1 cellular context compared by ENCODE assay signal in the genomic region with DNA sequence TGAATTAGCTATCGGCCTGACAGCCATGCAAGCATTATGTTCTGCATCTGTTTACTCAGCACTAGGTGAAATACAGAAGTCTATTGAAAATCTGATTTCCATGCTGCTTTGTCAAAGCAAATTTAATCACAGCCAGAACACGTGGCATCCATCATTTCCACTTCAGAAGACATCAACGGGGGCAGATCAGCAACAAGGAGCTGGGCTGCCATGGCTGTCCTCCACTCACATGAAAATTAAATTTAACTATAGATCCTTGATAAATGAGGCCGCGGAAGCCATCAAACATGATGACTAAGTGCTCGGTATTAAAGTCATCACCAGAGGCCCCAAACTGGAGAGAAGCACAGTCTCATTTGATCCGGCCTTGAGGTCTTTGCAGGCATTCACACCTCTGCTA.
TF ChIP-seq lines count a peak whose summit lies in the region.

No MANE protein-coding gene starts in this region.

TF ChIP-seq in SK-N-SH, 30 proteins besides CTCF, POLR2A, EP300 and RAD21 (continued from another document):
- peak; percentile 36; the same call in 1 of the 2 replicates for TF ChIP-seq TCF12 (IDR thresholded peaks at IDR 0.05)
- TF ChIP-seq GABPA (IDR thresholded peaks at IDR 0.05; ENCODE audit: low read depth), result no peak
- TF ChIP-seq POLR2AphosphoS5 (IDR thresholded peaks at IDR 0.05; ENCODE audit: low read depth, low read length), result no peak
- no peak for TF ChIP-seq RFX5 (IDR thresholded peaks at IDR 0.05; ENCODE audit: low read length)
- peak; percentile 39; the same call in 1 of the 2 replicates for TF ChIP-seq TEAD4 (IDR thresholded peaks at IDR 0.05; ENCODE audit: borderline replicate concordance, insufficient read depth)
- TF ChIP-seq EZH2phosphoT487 (IDR thresholded peaks at IDR 0.05; ENCODE audit: borderline replicate concordance, low read depth), result no peak
- TF ChIP-seq, protein P1, sequence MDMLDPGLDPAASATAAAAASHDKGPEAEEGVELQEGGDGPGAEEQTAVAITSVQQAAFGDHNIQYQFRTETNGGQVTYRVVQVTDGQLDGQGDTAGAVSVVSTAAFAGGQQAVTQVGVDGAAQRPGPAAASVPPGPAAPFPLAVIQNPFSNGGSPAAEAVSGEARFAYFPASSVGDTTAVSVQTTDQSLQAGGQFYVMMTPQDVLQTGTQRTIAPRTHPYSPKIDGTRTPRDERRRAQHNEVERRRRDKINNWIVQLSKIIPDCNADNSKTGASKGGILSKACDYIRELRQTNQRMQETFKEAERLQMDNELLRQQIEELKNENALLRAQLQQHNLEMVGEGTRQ (IDR thresholded peaks at IDR 0.05; ENCODE audit: borderline replicate concordance, low read depth, low read length), result no peak
- peak; percentile 52; the same call in 1 of the 2 replicates for TF ChIP-seq RCOR1 (IDR thresholded peaks at IDR 0.05; ENCODE audit: low read length)
- TF ChIP-seq, protein P2, sequence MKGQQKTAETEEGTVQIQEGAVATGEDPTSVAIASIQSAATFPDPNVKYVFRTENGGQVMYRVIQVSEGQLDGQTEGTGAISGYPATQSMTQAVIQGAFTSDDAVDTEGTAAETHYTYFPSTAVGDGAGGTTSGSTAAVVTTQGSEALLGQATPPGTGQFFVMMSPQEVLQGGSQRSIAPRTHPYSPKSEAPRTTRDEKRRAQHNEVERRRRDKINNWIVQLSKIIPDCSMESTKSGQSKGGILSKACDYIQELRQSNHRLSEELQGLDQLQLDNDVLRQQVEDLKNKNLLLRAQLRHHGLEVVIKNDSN (IDR thresholded peaks at IDR 0.05; ENCODE audit: borderline replicate concordance, low read depth), result no peak
- TF ChIP-seq FOXM1 (IDR thresholded peaks at IDR 0.05; ENCODE audit: low read depth), result no peak
- TF ChIP-seq, protein P3, sequence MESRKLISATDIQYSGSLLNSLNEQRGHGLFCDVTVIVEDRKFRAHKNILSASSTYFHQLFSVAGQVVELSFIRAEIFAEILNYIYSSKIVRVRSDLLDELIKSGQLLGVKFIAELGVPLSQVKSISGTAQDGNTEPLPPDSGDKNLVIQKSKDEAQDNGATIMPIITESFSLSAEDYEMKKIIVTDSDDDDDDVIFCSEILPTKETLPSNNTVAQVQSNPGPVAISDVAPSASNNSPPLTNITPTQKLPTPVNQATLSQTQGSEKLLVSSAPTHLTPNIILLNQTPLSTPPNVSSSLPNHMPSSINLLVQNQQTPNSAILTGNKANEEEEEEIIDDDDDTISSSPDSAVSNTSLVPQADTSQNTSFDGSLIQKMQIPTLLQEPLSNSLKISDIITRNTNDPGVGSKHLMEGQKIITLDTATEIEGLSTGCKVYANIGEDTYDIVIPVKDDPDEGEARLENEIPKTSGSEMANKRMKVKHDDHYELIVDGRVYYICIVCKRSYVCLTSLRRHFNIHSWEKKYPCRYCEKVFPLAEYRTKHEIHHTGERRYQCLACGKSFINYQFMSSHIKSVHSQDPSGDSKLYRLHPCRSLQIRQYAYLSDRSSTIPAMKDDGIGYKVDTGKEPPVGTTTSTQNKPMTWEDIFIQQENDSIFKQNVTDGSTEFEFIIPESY (IDR thresholded peaks at IDR 0.05; ENCODE audit: borderline replicate concordance, low read depth), result no peak
- TF ChIP-seq SMC3 (IDR thresholded peaks at IDR 0.05; ENCODE audit: low read depth, low read length), result no peak
- no peak for TF ChIP-seq MEF2A (IDR thresholded peaks at IDR 0.05; ENCODE audit: borderline replicate concordance, low read depth)
- TF ChIP-seq, protein P4, sequence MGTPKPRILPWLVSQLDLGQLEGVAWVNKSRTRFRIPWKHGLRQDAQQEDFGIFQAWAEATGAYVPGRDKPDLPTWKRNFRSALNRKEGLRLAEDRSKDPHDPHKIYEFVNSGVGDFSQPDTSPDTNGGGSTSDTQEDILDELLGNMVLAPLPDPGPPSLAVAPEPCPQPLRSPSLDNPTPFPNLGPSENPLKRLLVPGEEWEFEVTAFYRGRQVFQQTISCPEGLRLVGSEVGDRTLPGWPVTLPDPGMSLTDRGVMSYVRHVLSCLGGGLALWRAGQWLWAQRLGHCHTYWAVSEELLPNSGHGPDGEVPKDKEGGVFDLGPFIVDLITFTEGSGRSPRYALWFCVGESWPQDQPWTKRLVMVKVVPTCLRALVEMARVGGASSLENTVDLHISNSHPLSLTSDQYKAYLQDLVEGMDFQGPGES (IDR thresholded peaks at IDR 0.05; ENCODE audit: low read depth, low read length), result no peak
